ENCODE assay signal across 13 cellular contexts in genomic region chr18:48983793-48984437, GRCh38. TPM values are rescaled to one million over a fixed set of nuclear protein-coding genes. Genes with fewer than 3 reads are reported as not detected.
DNase-seq lines count a peak whose midpoint lies in the region; ATAC-seq, FAIRE-seq and TF ChIP-seq lines count a peak whose summit lies in the region.
"Had no signal": no experiment of that assay in that cellular context is flagged by ENCODE, and none has a peak within 500 bp of the region (broad histone marks: within the 10 kb centered on the region; RNA-seq: fewer than 3 reads in every experiment).

No MANE protein-coding gene starts in this region.

- TF ChIP-seq EP300 in K562 (IDR thresholded peaks at IDR 0.05; ENCODE audit: low read length) (no peak), sigmoid colon (IDR thresholded peaks at IDR 0.05) (no peak)

- TF ChIP-seq POLR2A in K562 (conservative IDR thresholded peaks at IDR 0.05) (no peak), lower leg skin (IDR thresholded peaks at IDR 0.05) (no peak), sigmoid colon (IDR thresholded peaks at IDR 0.05) (no peak)

- H3K36me3 Mint-ChIP-seq in GM23338 (ENCODE audit: low read depth): no peaks in the 10 kb centered on the region

- no peak for TF ChIP-seq CTCF in GM23338 (conservative IDR thresholded peaks at IDR 0.05; ENCODE audit: low read depth in 2 of 2)
- TF ChIP-seq CTCF in K562 (IDR thresholded peaks at IDR 0.05 in 2 of 3, conservative IDR thresholded peaks at IDR 0.05 in 1 of 3; ENCODE audit: insufficient read depth in 2 of 3, low read depth in 1 of 3, low read length in 3 of 3): no peak
- TF ChIP-seq CTCF in lower leg skin (IDR thresholded peaks at IDR 0.05): no peak
- TF ChIP-seq CTCF in sigmoid colon (IDR thresholded peaks at IDR 0.05): no peak

- no peaks in the 10 kb centered on the region for H3K9me1 ChIP-seq in K562 (ENCODE audit: control insufficient read depth, insufficient read depth, low read length)

- H3K27me3 ChIP-seq in GM23338 (ENCODE audit: insufficient read depth): no peaks in the 10 kb centered on the region
- no peaks in the 10 kb centered on the region for H3K27me3 ChIP-seq in K562 (ENCODE audit: control insufficient read depth in 2 of 2, insufficient read depth in 2 of 2, low read length in 2 of 2)
- no peaks in the 10 kb centered on the region for H3K27me3 ChIP-seq in H7 (ENCODE audit: control insufficient read depth, insufficient read depth, low read length)
- no peaks in the 10 kb centered on the region for H3K27me3 ChIP-seq in sigmoid colon
- no peaks in the 10 kb centered on the region for H3K27me3 ChIP-seq in Karpas-422 (ENCODE audit: low read length)

- no peak for FAIRE-seq in K562 (lab: Jason Lieb, UNC)

- H3K4me2 ChIP-seq in GM23338: no peak overlapping the region
- no peak overlapping the region for H3K4me2 ChIP-seq in K562 (ENCODE audit: insufficient read depth, low read length)
- H3K4me2 ChIP-seq in Karpas-422 (ENCODE audit: low read depth, low read length, poor library complexity, severe bottlenecking): no peak overlapping the region
- H3K4me2 ChIP-seq: KMS-11 had no signal

- H3K79me2 ChIP-seq in GM23338 (replicated peaks; ENCODE audit: insufficient read depth): no peaks in the 10 kb centered on the region
- H3K79me2 ChIP-seq in K562 (ENCODE audit: control insufficient read depth, insufficient read depth, low read length): no peaks in the 10 kb centered on the region
- no peaks in the 10 kb centered on the region for H3K79me2 ChIP-seq in Karpas-422 (ENCODE audit: low read length)

- DNase-seq in AML-193 (lab: John Stamatoyannopoulos, UW) (peak; percentile 26 to 38), GM23338 (ENCODE audit: low spot score) (no peak), NCI-H345 (lab: John Stamatoyannopoulos, UW) (peak; percentile 93), K562 (ENCODE audit: extremely low read depth in 1 of 4, low spot score in 3 of 4) (peak in 1 of 4 experiments; percentile 55), lower leg skin (ENCODE audit: low spot score in 2 of 2) (no peak), H7 (no peak), sigmoid colon (no peak), Karpas-422 (no peak)
- DNase-seq: activated naive CD8-positive, alpha-beta T cell treated with anti-CD3 and anti-CD28 coated beads, Interleukin-2, amount 10 ng/mL, durations not matched to agents 7 days and 5 days; lower lobe of right lung; stimulated activated naive CD8-positive, alpha-beta T cell treated with anti-CD3 and anti-CD28 coated beads, Interleukin-15, amount 100 ng/mL, for 72 hours had no signal

- H3K9ac ChIP-seq in K562 (ENCODE audit: insufficient read depth in 1 of 2, low read depth in 2 of 2, low read length in 2 of 2) (no peak overlapping the region), Karpas-422 (ENCODE audit: low read length) (no peak overlapping the region)
- H3K9ac ChIP-seq: KMS-11 had no signal

- peaks cover 13% of the 10 kb centered on the region; the same call in 1 of the 2 replicates for H3K4me1 ChIP-seq in GM23338 (ENCODE audit: insufficient read depth)
- H3K4me1 ChIP-seq in K562 (replicated peaks in 1 of 2; ENCODE audit: control insufficient read depth in 2 of 2, insufficient read depth in 2 of 2, low read length in 2 of 2): peaks cover 0 to 14% of the 10 kb centered on the region in 2 experiments; a peak in 4 of 5 replicates
- H3K4me1 ChIP-seq in sigmoid colon: no peaks in the 10 kb centered on the region
- no peaks in the 10 kb centered on the region for H3K4me1 ChIP-seq in Karpas-422 (ENCODE audit: low read length)

- H2AFZ ChIP-seq in GM23338: no peak overlapping the region
- H2AFZ ChIP-seq in K562 (ENCODE audit: low read depth, low read length): no peak overlapping the region
- no peak overlapping the region for H2AFZ ChIP-seq in Karpas-422 (ENCODE audit: low read length)

- H3K27ac Mint-ChIP-seq in GM23338: 0 out of 2 replicates have a peak overlapping the region, but pooled peaks have one; percentile 59
- H3K27ac Mint-ChIP-seq: activated naive CD8-positive, alpha-beta T cell treated with anti-CD3 and anti-CD28 coated beads, Interleukin-2, amount 10 ng/mL, durations not matched to agents 7 days and 5 days; B cell; stimulated activated naive CD8-positive, alpha-beta T cell treated with anti-CD3 and anti-CD28 coated beads, Interleukin-15, amount 100 ng/mL, for 72 hours had no signal

- intact Hi-C loops in K562 (cut with micrococcal nuclease): no loop called here
- intact Hi-C loops in lower leg skin (cut with DNase I; ENCODE audit: low total_unique reads): no loop called here
- intact Hi-C loops in sigmoid colon (cut with DNase I): no loop called here

- H3K9me2 ChIP-seq in GM23338 (ENCODE audit: insufficient read depth): no peaks in the 10 kb centered on the region
- no peaks in the 10 kb centered on the region for H3K9me2 ChIP-seq in Karpas-422 (replicated peaks; ENCODE audit: insufficient read depth, low read length)

- H3K4me3 ChIP-seq in GM23338 (no peak overlapping the region), K562 (no peak overlapping the region), lower leg skin (ENCODE audit: low read depth, poor library complexity, severe bottlenecking) (no peak overlapping the region), H7 (ENCODE audit: insufficient read depth, low read depth, low read length) (no peak overlapping the region), sigmoid colon (no peak overlapping the region), Karpas-422 (ENCODE audit: low read length) (no peak overlapping the region)
- H3K4me3 ChIP-seq: lower lobe of right lung had no signal

- no peak for TF ChIP-seq RAD21 in K562 (CRISPR knock-in tag; conservative IDR thresholded peaks at IDR 0.05 in 1 of 2, IDR thresholded peaks at IDR 0.05 in 1 of 2)

- H3K4me3 Mint-ChIP-seq in GM23338: no peak overlapping the region
- H3K4me3 Mint-ChIP-seq: activated naive CD8-positive, alpha-beta T cell treated with anti-CD3 and anti-CD28 coated beads, Interleukin-2, amount 10 ng/mL, durations not matched to agents 7 days and 5 days; B cell; stimulated activated naive CD8-positive, alpha-beta T cell treated with anti-CD3 and anti-CD28 coated beads, Interleukin-15, amount 100 ng/mL, for 72 hours had no signal

- BruUV-seq in K562 (replicated peaks; lab: Mats Ljungman, UMichigan): no TSS peak

- CTCF ChIA-PET in K562 (lab: Yijun Ruan, JAX; ENCODE audit: low intra/inter-chr PET ratio): no interaction called here

- H3K36me3 ChIP-seq in GM23338 (ENCODE audit: insufficient read depth): no peaks in the 10 kb centered on the region
- H3K36me3 ChIP-seq in K562 (ENCODE audit: control insufficient read depth, insufficient read depth, low read length): no peaks in the 10 kb centered on the region
- H3K36me3 ChIP-seq in H7 (replicated peaks; ENCODE audit: control insufficient read depth, insufficient read depth, low read length): no peaks in the 10 kb centered on the region
- H3K36me3 ChIP-seq in sigmoid colon: no peaks in the 10 kb centered on the region
- no peaks in the 10 kb centered on the region for H3K36me3 ChIP-seq in Karpas-422 (ENCODE audit: insufficient read depth, low read length)
- H3K36me3 ChIP-seq: lower lobe of right lung had no signal

- H3K9me3 ChIP-seq in K562 (replicated peaks; ENCODE audit: control insufficient read depth, insufficient read depth, low read depth, low read length) (no peaks in the 10 kb centered on the region), sigmoid colon (no peaks in the 10 kb centered on the region), Karpas-422 (ENCODE audit: low read length) (no peaks in the 10 kb centered on the region)
- H3K9me3 ChIP-seq: lower lobe of right lung had no signal

- H3F3A ChIP-seq in GM23338 (replicated peaks; ENCODE audit: low read depth): 0 out of 2 replicates have a peak, but pooled peaks cover 6% of the 10 kb centered on the region

- peaks cover 16% of the 10 kb centered on the region for H3K27me3 Mint-ChIP-seq in GM23338 (ENCODE audit: insufficient read depth, low read depth, poor library complexity)

- peaks cover 4% of the 10 kb centered on the region; the same call in 1 of the 3 replicates for H3K9me3 Mint-ChIP-seq in GM23338
- H3K9me3 Mint-ChIP-seq: activated naive CD8-positive, alpha-beta T cell treated with anti-CD3 and anti-CD28 coated beads, Interleukin-2, amount 10 ng/mL, durations not matched to agents 7 days and 5 days; stimulated activated naive CD8-positive, alpha-beta T cell treated with anti-CD3 and anti-CD28 coated beads, Interleukin-15, amount 100 ng/mL, for 72 hours had no signal

- in situ Hi-C loops in K562 (cut with MboI): no loop called here

- WGBS in K562 (ENCODE audit: insufficient coverage, low coverage, missing lambda C conversion rate): 39% methylated on average over 5 of the region's 8 CpGs
- 89 to 90% methylated on average over 8 of the region's 8 CpGs for WGBS in lower leg skin, 2 donors
- 84 to 94% methylated on average over 8 of the region's 8 CpGs for WGBS in sigmoid colon, 2 donors

- peaks cover 29% of the 10 kb centered on the region for H3K4me1 Mint-ChIP-seq in GM23338
- H3K4me1 Mint-ChIP-seq: B cell had no signal

- POLR2A ChIA-PET in K562 (lab: Yijun Ruan, JAX): interaction anchor here (1.0 to 1.2 kb wide), 2 partner anchors 10 to 12 kb away, joined by 5 read pairs; no protein-coding TSS in a partner anchor

- no peak overlapping the region for H3K27ac ChIP-seq in GM23338 (ENCODE audit: low read depth)
- no peak overlapping the region for H3K27ac ChIP-seq in K562 (ENCODE audit: extremely low read depth, low read depth, low read length)
- no peak overlapping the region for H3K27ac ChIP-seq in sigmoid colon
- H3K27ac ChIP-seq in Karpas-422 (ENCODE audit: low read length): no peak overlapping the region
- H3K27ac ChIP-seq: KMS-11, lower lobe of right lung had no signal

- H4K20me1 ChIP-seq in GM23338 (replicated peaks; ENCODE audit: insufficient read depth): no peaks in the 10 kb centered on the region
- H4K20me1 ChIP-seq in K562 (replicated peaks; ENCODE audit: control insufficient read depth, insufficient read depth, low read length): no peaks in the 10 kb centered on the region
- no peaks in the 10 kb centered on the region for H4K20me1 ChIP-seq in Karpas-422 (ENCODE audit: insufficient read depth, low read depth, low read length)

- peak; percentile 41 for ATAC-seq in GM23338
- ATAC-seq in K562: peak; percentile 32; the same call in 2 of the 3 replicates
- ATAC-seq: lower lobe of right lung; stimulated activated naive CD8-positive, alpha-beta T cell treated with anti-CD3 and anti-CD28 coated beads, Interleukin-15, amount 100 ng/mL, for 72 hours had no signal

RNA-seq across cellular contexts. Expression of gene SMAD7, which starts 33.1 kb away (rescaled TPM):
- 28.8 and 29.8 TPM in 2 replicates for total RNA-seq in GM23338 (2014; rRNA removed; shearing (Covaris generic))
- polyA plus RNA-seq in GM23338 (2016; fragmentation: Nextera tagmentation; extraction: Ambion mirVana) (11.8 and 12.0 TPM in 2 replicates), K562 (2011; rRNA removed) (1.8 TPM in 2 replicates), K562 (2014; fragmentation: Illumina TruSeq; extraction: Trizol) (1.4 and 1.6 TPM in 2 replicates), K562 (2014; fragmentation: Nextera tagmentation; extraction: Ambion mirVana) (under 1 TPM; 0.13 to 0.23 TPM), K562 (2014; rRNA removed) (1.8 and 2.9 TPM in 2 replicates), sigmoid colon (10 to 100 TPM; 16.8 to 19.0 (median 18.3) TPM)
- 2.6 and 6.2 TPM in 2 replicates for total RNA-seq in K562 (2011; cell fraction: chromatin; rRNA removed; ENCODE audit: low replicate concordance)
- 3.9 and 7.0 TPM in 2 replicates for total RNA-seq in K562 (2011; cell fraction: nucleolus; rRNA removed)
- total RNA-seq in K562 (2011; cell fraction: nucleoplasm; rRNA removed): 3.3 and 4.1 TPM in 2 replicates
- total RNA-seq in K562 (2014; rRNA removed) (2.9 and 3.0 TPM in 2 replicates), K562 (2014; rRNA removed; fragmentation: Illumina TruSeq; extraction: Trizol) (1.1 and 1.3 TPM in 2 replicates), K562 (2015; rRNA removed; fragmentation: Illumina TruSeq; extraction: Trizol) (0.90 and 0.94 TPM in 2 replicates), K562 (2021) (2.1 and 2.5 TPM in 2 replicates), lower leg skin (10 to 100 TPM; 19.6 to 23.9 (median 20.7) TPM), sigmoid colon (10 to 100 TPM; 13.2 to 29.1 (median 21.5) TPM)
- 3.3 and 3.7 TPM in 2 replicates for polyA plus RNA-seq in K562 (2011; cell fraction: cytosol; rRNA removed)
- 4.6 and 5.7 TPM in 2 replicates for polyA plus RNA-seq in K562 (2011; cell fraction: nucleus; rRNA removed)
- polyA plus RNA-seq in K562 (2012): 1.7 and 4.1 TPM in 2 replicates
- 3.4 and 3.7 TPM in 2 replicates for polyA minus RNA-seq in K562 (2011; rRNA and poly(A)+ RNA removed)
- 2.0 and 4.6 TPM in 2 replicates for polyA minus RNA-seq in K562 (2011; cell fraction: cytosol; rRNA and poly(A)+ RNA removed)
- polyA minus RNA-seq in K562 (2011; cell fraction: nucleus; rRNA and poly(A)+ RNA removed): 3.8 and 4.7 TPM in 2 replicates
- 78.3 and 80.4 TPM in 2 replicates for total RNA-seq in H7 (2014; rRNA removed; shearing (Covaris generic))
- total RNA-seq in Karpas-422 (2014; rRNA removed; shearing (Covaris generic); ENCODE audit: low replicate concordance): 1.3 and 2.1 TPM in 2 replicates

Comparison
In these comparisons a context has a peak if more than half of its experiments do, and no peak if none do; other contexts are left out.
1. DNase-seq: peak in AML-193 (2 of 2) and NCI-H345 (single experiment); none in GM23338 (single experiment), lower leg skin (0 of 2), H7 (single experiment), sigmoid colon (single experiment) and Karpas-422 (single experiment).